Comparison of ENCODE assay signal across 19 cellular contexts in the genomic region with DNA sequence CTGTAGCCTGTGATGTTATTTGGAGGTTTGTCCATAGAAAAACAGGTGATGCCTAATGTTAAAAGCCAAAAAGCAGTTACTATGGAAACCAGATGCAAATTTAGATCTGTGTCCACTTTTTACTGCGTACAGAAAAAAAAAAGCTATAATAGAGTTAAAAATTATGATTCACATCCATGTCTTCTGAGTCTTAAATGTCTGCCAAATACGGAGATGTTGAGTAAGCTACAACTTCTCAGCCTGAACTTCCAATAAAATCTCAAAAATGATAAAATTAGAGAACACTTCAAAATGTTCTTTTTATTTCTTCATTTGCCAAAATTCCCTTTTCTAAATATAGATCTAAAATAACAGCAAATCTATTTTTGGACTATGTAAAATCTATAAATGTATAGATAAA.
"Had no signal": no experiment of that assay in that cellular context is flagged by ENCODE, and none has a peak within 500 bp of the region (broad histone marks: within the 10 kb centered on the region; RNA-seq: fewer than 3 reads in every experiment).

No MANE protein-coding gene starts in this region.

- DNase-seq: activated CD4-positive, alpha-beta T cell treated with anti-CD3 and anti-CD28 coated beads for 1 hour; activated CD4-positive, alpha-beta T cell treated with anti-CD3 and anti-CD28 coated beads, Interleukin-2, amount 50 U/mL, for 4 hours; activated naive CD4-positive, alpha-beta T cell; activated naive CD8-positive, alpha-beta T cell treated with anti-CD3 and anti-CD28 coated beads, Interleukin-2, amount 10 ng/mL, durations not matched to agents 7 days and 5 days; activated T-cell treated with anti-CD3 and anti-CD28 coated beads for 4 hours; aorta; cerebellar nuclear complex; erythroblast; heart right ventricle; left colon; naive thymus-derived CD4-positive, alpha-beta T cell; sigmoid colon; stimulated activated CD4-positive, alpha-beta T cell treated with anti-CD3 and anti-CD28 coated beads, Interleukin-1b, Interleukin-23, amount 100 ng/mL, for 48 hours; stimulated activated naive CD8-positive, alpha-beta T cell treated with anti-CD3 and anti-CD28 coated beads, Interleukin-15, amount 100 ng/mL, for 72 hours; T-cell; thyroid gland had no signal

- H3K9me3 Mint-ChIP-seq: activated naive CD8-positive, alpha-beta T cell treated with anti-CD3 and anti-CD28 coated beads, Interleukin-2, amount 10 ng/mL, durations not matched to agents 7 days and 5 days; stimulated activated naive CD8-positive, alpha-beta T cell treated with anti-CD3 and anti-CD28 coated beads, Interleukin-15, amount 100 ng/mL, for 72 hours; T-cell had no signal

- H3K9ac ChIP-seq: parathyroid adenoma had no signal

- H3K27ac ChIP-seq: parathyroid adenoma, thyroid gland, VCaP had no signal

- H3K4me3 ChIP-seq: heart right ventricle, lung, sigmoid colon, thyroid gland had no signal

- H3K9me3 ChIP-seq: heart right ventricle, sigmoid colon, thyroid gland had no signal

- H3K4me1 ChIP-seq: parathyroid adenoma, sigmoid colon, thyroid gland had no signal

- H3K36me3 Mint-ChIP-seq: activated naive CD8-positive, alpha-beta T cell treated with anti-CD3 and anti-CD28 coated beads, Interleukin-2, amount 10 ng/mL, durations not matched to agents 7 days and 5 days; naive thymus-derived CD4-positive, alpha-beta T cell; T-cell had no signal

- H3K79me2 ChIP-seq: parathyroid adenoma had no signal

- H3K36me3 ChIP-seq: heart right ventricle, sigmoid colon, thyroid gland had no signal

- H3K4me1 Mint-ChIP-seq: activated naive CD8-positive, alpha-beta T cell treated with anti-CD3 and anti-CD28 coated beads, Interleukin-2, amount 10 ng/mL, durations not matched to agents 7 days and 5 days; naive thymus-derived CD4-positive, alpha-beta T cell; stimulated activated naive CD8-positive, alpha-beta T cell treated with anti-CD3 and anti-CD28 coated beads, Interleukin-15, amount 100 ng/mL, for 72 hours; T-cell had no signal

- H3K27ac Mint-ChIP-seq: activated naive CD8-positive, alpha-beta T cell treated with anti-CD3 and anti-CD28 coated beads, Interleukin-2, amount 10 ng/mL, durations not matched to agents 7 days and 5 days; naive thymus-derived CD4-positive, alpha-beta T cell; stimulated activated naive CD8-positive, alpha-beta T cell treated with anti-CD3 and anti-CD28 coated beads, Interleukin-15, amount 100 ng/mL, for 72 hours; T-cell had no signal

- H2AFZ ChIP-seq: parathyroid adenoma had no signal

- H3K27me3 ChIP-seq: heart right ventricle, sigmoid colon, thyroid gland had no signal

- H3K4me3 Mint-ChIP-seq: activated naive CD8-positive, alpha-beta T cell treated with anti-CD3 and anti-CD28 coated beads, Interleukin-2, amount 10 ng/mL, durations not matched to agents 7 days and 5 days; naive thymus-derived CD4-positive, alpha-beta T cell; stimulated activated naive CD8-positive, alpha-beta T cell treated with anti-CD3 and anti-CD28 coated beads, Interleukin-15, amount 100 ng/mL, for 72 hours; T-cell had no signal
